ENCODE assay signal across 11 cellular contexts in the genomic region with DNA sequence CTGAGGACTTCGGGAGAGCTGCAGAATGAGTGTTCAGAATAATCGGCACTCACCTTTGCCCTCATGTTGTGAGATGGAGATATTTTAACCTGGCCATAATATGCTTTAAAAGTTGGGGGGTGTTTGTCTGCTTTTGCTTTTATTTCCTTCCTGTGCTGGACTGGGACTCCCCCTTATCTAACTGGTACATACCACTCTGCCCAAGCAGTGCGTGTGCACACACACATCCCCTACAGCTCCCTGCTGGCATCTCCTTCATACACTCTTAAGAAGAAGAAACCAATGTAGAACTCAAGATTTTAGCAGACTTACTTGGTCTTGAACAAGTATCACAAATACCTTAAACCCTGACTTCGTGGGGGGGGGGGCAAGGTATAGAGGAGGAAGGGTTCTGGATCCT.
A peak's percentile ranks its signal among the peaks of the same experiment; 100 is the strongest.
DNase-seq lines count a peak whose midpoint lies in the region; ATAC-seq, FAIRE-seq and TF ChIP-seq lines count a peak whose summit lies in the region.
"Had no signal": no experiment of that assay in that cellular context is flagged by ENCODE, and none has a peak within 500 bp of the region (broad histone marks: within the 10 kb centered on the region; RNA-seq: fewer than 3 reads in every experiment).

No MANE protein-coding gene starts in this region.

- no peak for FAIRE-seq in HepG2 (lab: Jason Lieb, UNC)

- in situ Hi-C loops in HepG2 (cut with HindIII; ENCODE audit: extremely low pct_ligation_motif_present, low pct_unique_long_range_greater_than_20kb): no loop called here

- H3K9me3 ChIP-seq in OCI-LY3 (ENCODE audit: insufficient read depth, low read length) (no peaks in the 10 kb centered on the region), HepG2 (ENCODE audit: low read length) (no peaks in the 10 kb centered on the region), subcutaneous abdominal adipose tissue (ENCODE audit: control insufficient read depth in 5 of 5, low read length in 5 of 5) (no peaks in the 10 kb centered on the region)

- H3K4me3 ChIP-seq in OCI-LY3 (ENCODE audit: low read length) (peak overlapping the region; percentile 36; the same call in 1 of the 2 replicates), HepG2 (replicated peaks in 1 of 3; ENCODE audit: insufficient read depth in 1 of 3, low read depth in 2 of 3, low read length in 3 of 3) (no peak overlapping the region), subcutaneous abdominal adipose tissue (ENCODE audit: low read depth in 1 of 5, low read length in 5 of 5) (peak overlapping the region; percentile 54 to 66 (median 65))
- H3K4me3 ChIP-seq: cardiac muscle cell had no signal

- peaks cover 75% of the 10 kb centered on the region for H3K4me1 Mint-ChIP-seq in chondrocyte (ENCODE audit: low read depth)
- H3K4me1 Mint-ChIP-seq: stimulated activated memory B cell treated with anti-CD40 and anti-IgM and Interleukin-4, amounts not matched to agents 10 μg/mL and 1 μg/mL and 100 μg/mL, for 72 hours had no signal

- CTCF ChIA-PET in HepG2 (lab: Yijun Ruan, JAX; ENCODE audit: low intra/inter-chr PET ratio, low total read pairs): no interaction called here
- CTCF ChIA-PET in GM10248 (lab: Yijun Ruan, JAX): interaction anchor here (1.7 kb wide), 1 partner anchor 12 kb away, joined by 4 read pairs; no protein-coding TSS in a partner anchor

- H3K36me3 ChIP-seq in OCI-LY3 (replicated peaks; ENCODE audit: low read depth, low read length) (no peaks in the 10 kb centered on the region), HepG2 (replicated peaks in 1 of 2; ENCODE audit: control insufficient read depth in 1 of 2, insufficient read depth in 2 of 2, low read length in 2 of 2) (peaks cover 2 to 36% of the 10 kb centered on the region in 2 experiments; a peak in 3 of 5 replicates), subcutaneous abdominal adipose tissue (ENCODE audit: control insufficient read depth in 5 of 5, insufficient read depth in 5 of 5, low read length in 5 of 5) (peaks cover 0 to 7% (median 0%) of the 10 kb centered on the region in 5 donors)
- H3K36me3 ChIP-seq: cardiac muscle cell had no signal

- H3K9me3 Mint-ChIP-seq in chondrocyte (ENCODE audit: low read depth): no peaks in the 10 kb centered on the region
- H3K9me3 Mint-ChIP-seq: stimulated activated memory B cell treated with anti-CD40 and anti-IgM and Interleukin-4, amounts not matched to agents 10 μg/mL and 1 μg/mL and 100 μg/mL, for 72 hours had no signal

- BruUV-seq in HepG2 (replicated peaks; lab: Mats Ljungman, UMichigan): no TSS peak

- TF ChIP-seq CTCF in OCI-LY3 (IDR thresholded peaks at IDR 0.05; ENCODE audit: low read depth, low read length) (no peak), chondrocyte (IDR thresholded peaks at IDR 0.05) (no peak), HepG2 (CRISPR knock-in tag; IDR thresholded peaks at IDR 0.05) (no peak), GM10248 (IDR thresholded peaks at IDR 0.05; ENCODE audit: control extremely low read depth, extremely low read depth, low read depth, missing control alignments) (no peak), GM20000 (IDR thresholded peaks at IDR 0.05; ENCODE audit: extremely low read depth, missing control alignments) (no peak)

- no peak overlapping the region for H3K9ac ChIP-seq in OCI-LY3 (ENCODE audit: low read length)
- H3K9ac ChIP-seq in HepG2 (ENCODE audit: insufficient read depth, low read depth, low read length): no peak overlapping the region
- peak overlapping the region in 4 of 5 donors; percentile 25 to 87 (median 72) for H3K9ac ChIP-seq in subcutaneous abdominal adipose tissue (ENCODE audit: low read length in 5 of 5)

- ATAC-seq in HepG2: no peak
- ATAC-seq: stimulated activated memory B cell treated with anti-CD40 and anti-IgM and Interleukin-4, amounts not matched to agents 10 μg/mL and 1 μg/mL and 100 μg/mL, for 72 hours had no signal

- no peaks in the 10 kb centered on the region for H3K27me3 Mint-ChIP-seq in chondrocyte (ENCODE audit: low read depth)
- H3K27me3 Mint-ChIP-seq: stimulated activated memory B cell treated with anti-CD40 and anti-IgM and Interleukin-4, amounts not matched to agents 10 μg/mL and 1 μg/mL and 100 μg/mL, for 72 hours had no signal

- H3K27ac Mint-ChIP-seq in chondrocyte (ENCODE audit: unreplicated experiment): peak overlapping the region; percentile 96
- H3K27ac Mint-ChIP-seq: stimulated activated memory B cell treated with anti-CD40 and anti-IgM and Interleukin-4, amounts not matched to agents 10 μg/mL and 1 μg/mL and 100 μg/mL, for 72 hours had no signal

- intact Hi-C loops in HepG2 (cut with micrococcal nuclease; ENCODE audit: unreplicated experiment): no loop called here

- TF ChIP-seq EP300 in HepG2 (IDR thresholded peaks at IDR 0.05; ENCODE audit: low read depth in 2 of 2, low read length in 2 of 2) (no peak), HepG2 (CRISPR knock-in tag; IDR thresholded peaks at IDR 0.05; ENCODE audit: borderline replicate concordance) (no peak)

- WGBS in HepG2 (ENCODE audit: low lambda C conversion rate): 48% methylated on average over 4 of the region's 4 CpGs

- H3K4me2 ChIP-seq in OCI-LY3 (ENCODE audit: low read length): peak overlapping the region; percentile 50
- H3K4me2 ChIP-seq in HepG2 (ENCODE audit: low read depth, low read length): peak overlapping the region; percentile 59; the same call in 1 of the 2 replicates

- H3K4me3 Mint-ChIP-seq in chondrocyte (ENCODE audit: unreplicated experiment): peak overlapping the region; percentile 69
- H3K4me3 Mint-ChIP-seq: stimulated activated memory B cell treated with anti-CD40 and anti-IgM and Interleukin-4, amounts not matched to agents 10 μg/mL and 1 μg/mL and 100 μg/mL, for 72 hours had no signal

- no peaks in the 10 kb centered on the region for H3K79me2 ChIP-seq in OCI-LY3 (ENCODE audit: low read length)
- peaks cover 98% of the 10 kb centered on the region for H3K79me2 ChIP-seq in HepG2 (ENCODE audit: insufficient read depth, low read length)

- H3K36me3 Mint-ChIP-seq in chondrocyte (ENCODE audit: low read depth): no peaks in the 10 kb centered on the region
- H3K36me3 Mint-ChIP-seq: stimulated activated memory B cell treated with anti-CD40 and anti-IgM and Interleukin-4, amounts not matched to agents 10 μg/mL and 1 μg/mL and 100 μg/mL, for 72 hours had no signal

- H3K27ac ChIP-seq in OCI-LY3 (ENCODE audit: low read length) (no peak overlapping the region), HepG2 (ENCODE audit: extremely low read length, insufficient read depth, low read length) (no peak overlapping the region), subcutaneous abdominal adipose tissue (ENCODE audit: low read depth, low read length) (peak overlapping the region; percentile 98)
- H3K27ac ChIP-seq: cardiac muscle cell had no signal

- DNase-seq in chondrocyte (ENCODE audit: low spot score) (no peak), HepG2 (ENCODE audit: low spot score) (no peak), A172 (ENCODE audit: low spot score) (no peak), GM10248 (ENCODE audit: extremely low spot score) (no peak), GM20000 (ENCODE audit: low spot score) (no peak), anterior cingulate cortex (lab: John Stamatoyannopoulos, UW) (no peak)
- DNase-seq: H7 had no signal

- no peaks in the 10 kb centered on the region; the same call in 1 of the 2 replicates for H3K27me3 ChIP-seq in OCI-LY3 (ENCODE audit: low read depth, low read length)
- no peaks in the 10 kb centered on the region for H3K27me3 ChIP-seq in HepG2 (ENCODE audit: control insufficient read depth in 1 of 2, insufficient read depth in 2 of 2, low read length in 2 of 2)
- no peaks in the 10 kb centered on the region for H3K27me3 ChIP-seq in subcutaneous abdominal adipose tissue (ENCODE audit: control insufficient read depth in 5 of 5, insufficient read depth in 4 of 5, low read length in 5 of 5)
- H3K27me3 ChIP-seq: cardiac muscle cell had no signal

- POLR2A ChIA-PET in HepG2 (lab: Yijun Ruan, JAX) (interaction anchor here (1.3 to 5.0 kb wide), 4 partner anchors 9 to 21 kb away, joined by 3 to 63 read pairs (median 13); no protein-coding TSS in a partner anchor), GM10248 (lab: Yijun Ruan, JAX) (interaction anchor here (0.5 kb wide), 1 partner anchor 130 kb away, joined by 5 read pairs; no protein-coding TSS in a partner anchor)

- H4K20me1 ChIP-seq in OCI-LY3 (ENCODE audit: insufficient read depth, low read length): no peaks in the 10 kb centered on the region
- peaks cover 22% of the 10 kb centered on the region; the same call in 1 of the 2 replicates for H4K20me1 ChIP-seq in HepG2 (ENCODE audit: insufficient read depth, low read length)

- TF ChIP-seq POLR2A in HepG2 (IDR thresholded peaks at IDR 0.05; ENCODE audit: insufficient read depth in 1 of 2, low read depth in 2 of 2, low read length in 2 of 2): no peak

- H2AFZ ChIP-seq in OCI-LY3 (ENCODE audit: low read depth, low read length): peak overlapping the region; percentile 95
- H2AFZ ChIP-seq in HepG2 (ENCODE audit: low read length): no peak overlapping the region

- no peak for TF ChIP-seq RAD21 in HepG2 (CRISPR knock-in tag; IDR thresholded peaks at IDR 0.05)

- peaks cover 8% of the 10 kb centered on the region for H3K4me1 ChIP-seq in OCI-LY3 (ENCODE audit: low read length)
- H3K4me1 ChIP-seq in HepG2 (ENCODE audit: insufficient read depth, low read length): peaks cover 97% of the 10 kb centered on the region
- H3K4me1 ChIP-seq in subcutaneous abdominal adipose tissue (ENCODE audit: control insufficient read depth in 5 of 5, insufficient read depth in 5 of 5, low read length in 5 of 5): peaks cover 16 to 86% (median 80%) of the 10 kb centered on the region in 5 donors

TF ChIP-seq in HepG2, 621 proteins besides CTCF, POLR2A, EP300 and RAD21 (continues in another document):
- TF ChIP-seq NCOA2 (CRISPR knock-in tag; IDR thresholded peaks at IDR 0.05) (no peak), ZBTB44 (CRISPR knock-in tag; IDR thresholded peaks at IDR 0.05) (no peak)

Comparison
In these comparisons a context has a peak if more than half of its experiments do, and no peak if none do; other contexts are left out.
1. H3K4me3 ChIP-seq: peak in OCI-LY3 (single experiment) and subcutaneous abdominal adipose tissue (5 of 5); none in HepG2 (0 of 3).
2. H3K9ac ChIP-seq: peak in subcutaneous abdominal adipose tissue (4 of 5); none in OCI-LY3 (single experiment) and HepG2 (single experiment).